2 cellular contexts compared by ENCODE assay signal in the genomic region with DNA sequence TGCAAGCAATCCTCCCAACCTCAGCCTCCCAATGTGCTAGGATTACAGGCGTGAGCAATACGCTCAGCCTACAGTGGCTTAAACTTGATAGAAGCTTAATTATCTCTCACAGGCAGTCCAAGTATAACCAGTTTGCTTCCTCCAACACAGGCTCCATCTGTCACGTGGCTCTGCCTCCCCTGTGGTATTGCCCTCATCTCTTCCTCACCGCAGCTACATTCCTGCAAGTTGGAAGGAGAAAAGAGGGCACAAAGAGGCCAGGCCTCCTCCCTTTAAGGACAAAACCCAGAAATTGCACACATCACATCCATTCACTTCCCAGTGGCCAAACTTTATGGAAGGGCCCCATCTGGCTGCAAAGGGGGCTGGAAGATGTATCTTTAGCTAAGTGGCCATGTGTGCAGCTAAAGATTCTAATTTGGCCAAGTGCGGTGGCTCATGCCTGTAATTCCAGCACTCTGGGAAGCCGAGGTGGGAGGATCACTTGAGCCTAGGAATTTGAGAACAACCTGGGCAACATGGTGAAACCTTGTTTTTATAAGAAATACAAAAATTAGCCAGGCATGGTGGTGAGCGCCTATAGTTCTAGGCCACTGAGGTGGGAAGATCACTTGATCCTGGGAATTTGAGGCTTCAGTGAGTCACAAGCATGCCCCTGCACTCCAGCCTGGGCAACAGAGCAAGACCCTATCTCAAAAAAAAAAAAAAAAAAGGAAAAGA.
TF ChIP-seq lines count a peak whose summit lies in the region.

No MANE protein-coding gene starts in this region.

TF ChIP-seq in K562, 482 proteins besides CTCF, POLR2A, EP300 and RAD21 (continues in another document):
- no peak for TF ChIP-seq ZNF165 (CRISPR knock-in tag; IDR thresholded peaks at IDR 0.05; ENCODE audit: borderline replicate concordance)
- TF ChIP-seq, protein P1, sequence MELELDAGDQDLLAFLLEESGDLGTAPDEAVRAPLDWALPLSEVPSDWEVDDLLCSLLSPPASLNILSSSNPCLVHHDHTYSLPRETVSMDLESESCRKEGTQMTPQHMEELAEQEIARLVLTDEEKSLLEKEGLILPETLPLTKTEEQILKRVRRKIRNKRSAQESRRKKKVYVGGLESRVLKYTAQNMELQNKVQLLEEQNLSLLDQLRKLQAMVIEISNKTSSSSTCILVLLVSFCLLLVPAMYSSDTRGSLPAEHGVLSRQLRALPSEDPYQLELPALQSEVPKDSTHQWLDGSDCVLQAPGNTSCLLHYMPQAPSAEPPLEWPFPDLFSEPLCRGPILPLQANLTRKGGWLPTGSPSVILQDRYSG (tag; conservative IDR thresholded peaks at IDR 0.05; ENCODE audit: low read depth) = no peak
- TF ChIP-seq TAF9B (IDR thresholded peaks at IDR 0.05; ENCODE audit: partially characterized antibody) = no peak
- no peak for TF ChIP-seq CBX3 (IDR thresholded peaks at IDR 0.05; ENCODE audit: borderline replicate concordance in 1 of 2, low read length in 2 of 2)
- no peak for TF ChIP-seq KHSRP (IDR thresholded peaks at IDR 0.05)
- peak; percentile 38; the same call in 1 of the 2 replicates for TF ChIP-seq RAD51 (IDR thresholded peaks at IDR 0.05; ENCODE audit: borderline replicate concordance, low read depth)
- no peak for TF ChIP-seq ZNF76 (CRISPR knock-in tag; IDR thresholded peaks at IDR 0.05; ENCODE audit: borderline replicate concordance)
- TF ChIP-seq ZNF212 (CRISPR knock-in tag; IDR thresholded peaks at IDR 0.05) = no peak
- no peak for TF ChIP-seq ZC3H8 (IDR thresholded peaks at IDR 0.05)
- TF ChIP-seq ZNF79 (CRISPR knock-in tag; IDR thresholded peaks at IDR 0.05; ENCODE audit: low read depth) = no peak
- no peak for TF ChIP-seq CHD4 (IDR thresholded peaks at IDR 0.05; ENCODE audit: insufficient read depth, insufficient replicate concordance, low read depth, low read length, poor library complexity, severe bottlenecking)
- TF ChIP-seq ETS2 (tag; IDR thresholded peaks at IDR 0.05; ENCODE audit: borderline replicate concordance, poor library complexity, severe bottlenecking) = no peak
- TF ChIP-seq, protein P2, sequence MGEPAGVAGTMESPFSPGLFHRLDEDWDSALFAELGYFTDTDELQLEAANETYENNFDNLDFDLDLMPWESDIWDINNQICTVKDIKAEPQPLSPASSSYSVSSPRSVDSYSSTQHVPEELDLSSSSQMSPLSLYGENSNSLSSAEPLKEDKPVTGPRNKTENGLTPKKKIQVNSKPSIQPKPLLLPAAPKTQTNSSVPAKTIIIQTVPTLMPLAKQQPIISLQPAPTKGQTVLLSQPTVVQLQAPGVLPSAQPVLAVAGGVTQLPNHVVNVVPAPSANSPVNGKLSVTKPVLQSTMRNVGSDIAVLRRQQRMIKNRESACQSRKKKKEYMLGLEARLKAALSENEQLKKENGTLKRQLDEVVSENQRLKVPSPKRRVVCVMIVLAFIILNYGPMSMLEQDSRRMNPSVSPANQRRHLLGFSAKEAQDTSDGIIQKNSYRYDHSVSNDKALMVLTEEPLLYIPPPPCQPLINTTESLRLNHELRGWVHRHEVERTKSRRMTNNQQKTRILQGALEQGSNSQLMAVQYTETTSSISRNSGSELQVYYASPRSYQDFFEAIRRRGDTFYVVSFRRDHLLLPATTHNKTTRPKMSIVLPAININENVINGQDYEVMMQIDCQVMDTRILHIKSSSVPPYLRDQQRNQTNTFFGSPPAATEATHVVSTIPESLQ (CRISPR knock-in tag; IDR thresholded peaks at IDR 0.05) = no peak
- TF ChIP-seq, protein P3, sequence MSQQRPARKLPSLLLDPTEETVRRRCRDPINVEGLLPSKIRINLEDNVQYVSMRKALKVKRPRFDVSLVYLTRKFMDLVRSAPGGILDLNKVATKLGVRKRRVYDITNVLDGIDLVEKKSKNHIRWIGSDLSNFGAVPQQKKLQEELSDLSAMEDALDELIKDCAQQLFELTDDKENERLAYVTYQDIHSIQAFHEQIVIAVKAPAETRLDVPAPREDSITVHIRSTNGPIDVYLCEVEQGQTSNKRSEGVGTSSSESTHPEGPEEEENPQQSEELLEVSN (IDR thresholded peaks at IDR 0.05; ENCODE audit: borderline replicate concordance in 1 of 2, extremely low read depth in 1 of 2, insufficient read depth in 1 of 2, insufficient read length in 1 of 2, low read depth in 1 of 2, low read length in 1 of 2, poor library complexity in 1 of 2, severe bottlenecking in 1 of 2) = no peak
- no peak for TF ChIP-seq ZNF197 (CRISPR knock-in tag; IDR thresholded peaks at IDR 0.05; ENCODE audit: low read depth)
- TF ChIP-seq, protein P4, sequence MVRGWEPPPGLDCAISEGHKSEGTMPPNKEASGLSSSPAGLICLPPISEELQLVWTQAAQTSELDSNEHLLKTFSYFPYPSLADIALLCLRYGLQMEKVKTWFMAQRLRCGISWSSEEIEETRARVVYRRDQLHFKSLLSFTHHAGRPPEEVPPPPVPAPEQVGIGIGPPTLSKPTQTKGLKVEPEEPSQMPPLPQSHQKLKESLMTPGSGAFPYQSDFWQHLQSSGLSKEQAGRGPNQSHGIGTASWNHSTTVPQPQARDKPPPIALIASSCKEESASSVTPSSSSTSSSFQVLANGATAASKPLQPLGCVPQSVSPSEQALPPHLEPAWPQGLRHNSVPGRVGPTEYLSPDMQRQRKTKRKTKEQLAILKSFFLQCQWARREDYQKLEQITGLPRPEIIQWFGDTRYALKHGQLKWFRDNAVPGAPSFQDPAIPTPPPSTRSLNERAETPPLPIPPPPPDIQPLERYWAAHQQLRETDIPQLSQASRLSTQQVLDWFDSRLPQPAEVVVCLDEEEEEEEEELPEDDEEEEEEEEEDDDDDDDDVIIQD (CRISPR knock-in tag; IDR thresholded peaks at IDR 0.05) = no peak
- TF ChIP-seq ZNF57 (CRISPR knock-in tag; IDR thresholded peaks at IDR 0.05) = no peak
- TF ChIP-seq HIVEP1 (CRISPR knock-in tag; IDR thresholded peaks at IDR 0.05) = no peak
- TF ChIP-seq ZNF121 (CRISPR knock-in tag; conservative IDR thresholded peaks at IDR 0.05) = 0 out of 2 replicates have a peak, but pooled peaks have one; percentile 21
- no peak for TF ChIP-seq ZNF133 (CRISPR knock-in tag; IDR thresholded peaks at IDR 0.05)
- TF ChIP-seq MAZ (CRISPR knock-in tag; conservative IDR thresholded peaks at IDR 0.05 in 1 of 2, IDR thresholded peaks at IDR 0.05 in 1 of 2) = no peak
- TF ChIP-seq NFE2L1 (tag; IDR thresholded peaks at IDR 0.05; ENCODE audit: borderline replicate concordance, low read depth) = no peak
- TF ChIP-seq ILK (tag; IDR thresholded peaks at IDR 0.05; ENCODE audit: borderline replicate concordance, low read depth) = no peak
- no peak for TF ChIP-seq TRIM24 (IDR thresholded peaks at IDR 0.05)
- no peak for TF ChIP-seq POU5F1 (IDR thresholded peaks at IDR 0.05; ENCODE audit: borderline replicate concordance, low read depth, low read length, partially characterized antibody)
- TF ChIP-seq MECOM (CRISPR knock-in tag; IDR thresholded peaks at IDR 0.05) = no peak
- TF ChIP-seq, protein P5, sequence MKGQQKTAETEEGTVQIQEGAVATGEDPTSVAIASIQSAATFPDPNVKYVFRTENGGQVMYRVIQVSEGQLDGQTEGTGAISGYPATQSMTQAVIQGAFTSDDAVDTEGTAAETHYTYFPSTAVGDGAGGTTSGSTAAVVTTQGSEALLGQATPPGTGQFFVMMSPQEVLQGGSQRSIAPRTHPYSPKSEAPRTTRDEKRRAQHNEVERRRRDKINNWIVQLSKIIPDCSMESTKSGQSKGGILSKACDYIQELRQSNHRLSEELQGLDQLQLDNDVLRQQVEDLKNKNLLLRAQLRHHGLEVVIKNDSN (CRISPR knock-in tag; IDR thresholded peaks at IDR 0.05) = peak; percentile 51; the same call in 1 of the 2 replicates
- no peak for TF ChIP-seq SMARCB1 (IDR thresholded peaks at IDR 0.05; ENCODE audit: insufficient read length, low read depth)
- TF ChIP-seq HOXB6 (CRISPR knock-in tag; IDR thresholded peaks at IDR 0.05; ENCODE audit: borderline replicate concordance) = no peak

TF ChIP-seq in SK-N-SH treated with all-trans-retinoic acid at 6 μM for 48 hours, 23 proteins besides CTCF, POLR2A, EP300 and RAD21:
- no peak for TF ChIP-seq ZNF70 (CRISPR knock-in tag; IDR thresholded peaks at IDR 0.05)
- no peak for TF ChIP-seq ZNF8 (CRISPR knock-in tag; IDR thresholded peaks at IDR 0.05)
- TF ChIP-seq TOX (CRISPR knock-in tag; IDR thresholded peaks at IDR 0.05; ENCODE audit: borderline replicate concordance) = no peak
- no peak for TF ChIP-seq CSDC2 (CRISPR knock-in tag; IDR thresholded peaks at IDR 0.05)
- TF ChIP-seq OSR1 (CRISPR knock-in tag; IDR thresholded peaks at IDR 0.05) = no peak
- no peak for TF ChIP-seq BACH2 (CRISPR knock-in tag; IDR thresholded peaks at IDR 0.05; ENCODE audit: borderline replicate concordance)
- TF ChIP-seq SNAI2 (CRISPR knock-in tag; IDR thresholded peaks at IDR 0.05) = no peak
- TF ChIP-seq, protein P6, sequence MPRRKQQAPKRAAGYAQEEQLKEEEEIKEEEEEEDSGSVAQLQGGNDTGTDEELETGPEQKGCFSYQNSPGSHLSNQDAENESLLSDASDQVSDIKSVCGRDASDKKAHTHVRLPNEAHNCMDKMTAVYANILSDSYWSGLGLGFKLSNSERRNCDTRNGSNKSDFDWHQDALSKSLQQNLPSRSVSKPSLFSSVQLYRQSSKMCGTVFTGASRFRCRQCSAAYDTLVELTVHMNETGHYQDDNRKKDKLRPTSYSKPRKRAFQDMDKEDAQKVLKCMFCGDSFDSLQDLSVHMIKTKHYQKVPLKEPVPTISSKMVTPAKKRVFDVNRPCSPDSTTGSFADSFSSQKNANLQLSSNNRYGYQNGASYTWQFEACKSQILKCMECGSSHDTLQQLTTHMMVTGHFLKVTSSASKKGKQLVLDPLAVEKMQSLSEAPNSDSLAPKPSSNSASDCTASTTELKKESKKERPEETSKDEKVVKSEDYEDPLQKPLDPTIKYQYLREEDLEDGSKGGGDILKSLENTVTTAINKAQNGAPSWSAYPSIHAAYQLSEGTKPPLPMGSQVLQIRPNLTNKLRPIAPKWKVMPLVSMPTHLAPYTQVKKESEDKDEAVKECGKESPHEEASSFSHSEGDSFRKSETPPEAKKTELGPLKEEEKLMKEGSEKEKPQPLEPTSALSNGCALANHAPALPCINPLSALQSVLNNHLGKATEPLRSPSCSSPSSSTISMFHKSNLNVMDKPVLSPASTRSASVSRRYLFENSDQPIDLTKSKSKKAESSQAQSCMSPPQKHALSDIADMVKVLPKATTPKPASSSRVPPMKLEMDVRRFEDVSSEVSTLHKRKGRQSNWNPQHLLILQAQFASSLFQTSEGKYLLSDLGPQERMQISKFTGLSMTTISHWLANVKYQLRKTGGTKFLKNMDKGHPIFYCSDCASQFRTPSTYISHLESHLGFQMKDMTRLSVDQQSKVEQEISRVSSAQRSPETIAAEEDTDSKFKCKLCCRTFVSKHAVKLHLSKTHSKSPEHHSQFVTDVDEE (CRISPR knock-in tag; IDR thresholded peaks at IDR 0.05) = no peak
- no peak for TF ChIP-seq ESRRG (CRISPR knock-in tag; IDR thresholded peaks at IDR 0.05)
